ENCODE assay signal across 8 cellular contexts in the genomic region with DNA sequence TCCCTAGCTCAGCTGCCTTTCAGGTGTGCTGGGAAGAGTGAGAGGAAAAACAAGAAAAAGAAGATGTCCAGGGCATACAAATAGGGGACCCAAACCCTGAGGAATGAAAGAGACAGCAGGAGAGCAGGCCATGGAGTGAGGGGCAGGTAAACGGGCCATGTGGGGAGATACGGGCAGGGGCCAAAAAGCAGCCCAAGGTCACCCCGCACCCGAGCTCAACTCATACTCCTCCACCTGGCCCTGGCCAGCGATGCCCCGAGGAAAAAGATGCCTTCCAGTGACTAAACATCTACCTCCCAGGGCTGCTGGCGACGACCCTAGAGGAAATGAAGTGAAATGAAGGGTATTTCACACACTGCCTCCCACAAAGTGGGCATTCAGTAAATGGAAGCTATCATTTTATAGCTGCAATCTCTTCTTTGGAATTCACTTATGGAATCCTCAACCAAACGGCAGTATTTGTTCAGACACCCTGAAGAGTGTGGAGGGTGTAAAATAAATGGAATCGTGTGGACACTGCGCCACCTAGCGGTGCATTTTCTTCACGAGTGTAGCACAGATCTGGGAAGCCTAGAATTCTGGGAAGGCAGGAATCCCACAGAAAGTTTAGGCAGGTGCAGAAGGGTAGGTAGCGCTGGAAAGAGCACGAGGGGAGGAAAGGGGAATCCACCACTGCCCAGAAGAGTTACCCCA. TPM values are rescaled to one million over a fixed set of nuclear protein-coding genes. Genes with fewer than 3 reads are reported as not detected.
DNase-seq lines count a peak whose midpoint lies in the region; ATAC-seq and TF ChIP-seq lines count a peak whose summit lies in the region.

No MANE protein-coding gene starts in this region.

- no peak overlapping the region for H3K27ac ChIP-seq in mesenchymal stem cell (ENCODE audit: low read length, poor library complexity, severe bottlenecking)

- H4K8ac ChIP-seq in mesenchymal stem cell (ENCODE audit: low read length) = no peak overlapping the region

- peaks cover 2% of the 10 kb centered on the region for H3K4me1 ChIP-seq in mesenchymal stem cell (ENCODE audit: control insufficient read depth, insufficient read depth, low read depth, low read length)

- TF ChIP-seq CTCF in AG04449 (IDR thresholded peaks at IDR 0.05; ENCODE audit: insufficient read depth, low read length, missing control alignments) (peak; percentile 68), GM12875 (IDR thresholded peaks at IDR 0.05; ENCODE audit: borderline replicate concordance, insufficient read depth, low read depth, low read length) (peak; percentile 60), endothelial cell (IDR thresholded peaks at IDR 0.05; ENCODE audit: unreplicated experiment) (peak; percentile 88)

- H4K91ac ChIP-seq in mesenchymal stem cell (ENCODE audit: low read length) = no peak overlapping the region

- POLR2A ChIA-PET in AG04449 (lab: Yijun Ruan, JAX) = no interaction called here
- POLR2A ChIA-PET in activated CD4-positive, alpha-beta memory T cell treated with anti-CD3 and anti-CD28 coated beads for 36 hours (lab: Charles Lee) = interaction anchor here (2.2 kb wide), 1 partner anchor 15 kb away, joined by 9 read pairs; the partner anchor contains the start of gene ELAC2

- H3K23ac ChIP-seq in mesenchymal stem cell (ENCODE audit: low read length in 2 of 2) = no peak overlapping the region

- H3K27ac Mint-ChIP-seq in activated CD4-positive, alpha-beta memory T cell treated with anti-CD3 and anti-CD28 coated beads for 36 hours = no peak overlapping the region
- H3K27ac Mint-ChIP-seq in endothelial cell (ENCODE audit: unreplicated experiment) = no peak overlapping the region

- H3K27me3 ChIP-seq in mesenchymal stem cell (ENCODE audit: control insufficient read depth in 1 of 2, insufficient read depth in 1 of 2, low read length in 2 of 2) = no peaks in the 10 kb centered on the region

- H3K4me1 Mint-ChIP-seq in activated CD4-positive, alpha-beta memory T cell treated with anti-CD3 and anti-CD28 coated beads for 36 hours (ENCODE audit: low read depth) = peaks cover 2% of the 10 kb centered on the region
- H3K4me1 Mint-ChIP-seq in endothelial cell (ENCODE audit: unreplicated experiment) = no peaks in the 10 kb centered on the region

- H3K14ac ChIP-seq in mesenchymal stem cell (ENCODE audit: low read length in 2 of 2) = no peak overlapping the region

- H3K18ac ChIP-seq in mesenchymal stem cell (ENCODE audit: low read depth in 1 of 2, low read length in 2 of 2) = no peak overlapping the region

- no peak overlapping the region for H3K4ac ChIP-seq in mesenchymal stem cell (ENCODE audit: low read depth in 1 of 2, low read length in 2 of 2)

- DNase-seq in AG04449 (ENCODE audit: low read depth, low spot score) (peak; percentile 40), NCI-H1694 treated with DMSO at 0.1 percent for 48 hours (lab: John Stamatoyannopoulos, UW) (peak; percentile 75), endothelial cell (ENCODE audit: low spot score) (peak; percentile 75), mesenchymal stem cell (peak; percentile 70)
- peak; percentile 57 for DNase-seq in activated CD4-positive, alpha-beta memory T cell treated with anti-CD3 and anti-CD28 coated beads for 36 hours
- DNase-seq in stimulated activated naive CD4-positive, alpha-beta T cell treated with Interleukin-2 at 50 U/mL for 16 hours (lab: John Stamatoyannopoulos, UW) = peak; percentile 28

- no peaks in the 10 kb centered on the region for H3K9me3 Mint-ChIP-seq in activated CD4-positive, alpha-beta memory T cell treated with anti-CD3 and anti-CD28 coated beads for 36 hours
- H3K9me3 Mint-ChIP-seq in endothelial cell (ENCODE audit: unreplicated experiment) = no peaks in the 10 kb centered on the region

- H2BK5ac ChIP-seq in mesenchymal stem cell (ENCODE audit: low read depth, low read length, poor library complexity, severe bottlenecking) = no peak overlapping the region

- intact Hi-C loops in activated CD4-positive, alpha-beta memory T cell treated with anti-CD3 and anti-CD28 coated beads for 36 hours (cut with micrococcal nuclease) = loop anchor here (5.0 kb wide), 1 partner anchor 746 kb away; no protein-coding TSS in a partner anchor

- H3K4me3 Mint-ChIP-seq in activated CD4-positive, alpha-beta memory T cell treated with anti-CD3 and anti-CD28 coated beads for 36 hours = no peak overlapping the region
- no peak overlapping the region for H3K4me3 Mint-ChIP-seq in endothelial cell (ENCODE audit: unreplicated experiment)

- 40% methylated on average over 12 of the region's 15 CpGs for WGBS in mesenchymal stem cell

- H2BK12ac ChIP-seq in mesenchymal stem cell (ENCODE audit: low read length in 2 of 2) = no peak overlapping the region

- H3K4me3 ChIP-seq in AG04449 (ENCODE audit: low read depth, low read length) (no peak overlapping the region), GM12875 (ENCODE audit: low read depth, low read length) (no peak overlapping the region), mesenchymal stem cell (ENCODE audit: insufficient read depth in 1 of 2, low read depth in 1 of 2, low read length in 2 of 2) (no peak overlapping the region)

- peaks cover 74 to 88% of the 10 kb centered on the region in 2 experiments for H3K36me3 ChIP-seq in mesenchymal stem cell (ENCODE audit: control insufficient read depth in 1 of 2, insufficient read depth in 2 of 2, low read depth in 1 of 2, low read length in 2 of 2)

- H3K36me3 Mint-ChIP-seq in activated CD4-positive, alpha-beta memory T cell treated with anti-CD3 and anti-CD28 coated beads for 36 hours = peaks cover 30% of the 10 kb centered on the region
- peaks cover 10% of the 10 kb centered on the region for H3K36me3 Mint-ChIP-seq in endothelial cell (ENCODE audit: low read depth, unreplicated experiment)

- no peak overlapping the region for H3K9ac ChIP-seq in mesenchymal stem cell (ENCODE audit: low read length)

- H2AFZ ChIP-seq in mesenchymal stem cell (ENCODE audit: low read depth, low read length) = no peak overlapping the region

- no peak for ATAC-seq in HG03565 (IDR thresholded peaks at IDR 0.05; ENCODE audit: unreplicated experiment)

- H3K27me3 Mint-ChIP-seq in activated CD4-positive, alpha-beta memory T cell treated with anti-CD3 and anti-CD28 coated beads for 36 hours = no peaks in the 10 kb centered on the region
- H3K27me3 Mint-ChIP-seq in endothelial cell (ENCODE audit: unreplicated experiment) = no peaks in the 10 kb centered on the region

- CTCF ChIA-PET in AG04449 (lab: Yijun Ruan, JAX) = interaction anchor here (0.7 to 6.4 kb wide), 36 partner anchors 12 to 831 kb away, joined by 3 to 86 read pairs (median 4); partner anchors contain the start of gene ELAC2
- CTCF ChIA-PET in activated CD4-positive, alpha-beta memory T cell treated with anti-CD3 and anti-CD28 coated beads for 36 hours (lab: Charles Lee) = interaction anchor here (1.1 to 5.2 kb wide), 7 partner anchors 11 to 822 kb away, joined by 3 to 38 read pairs (median 8); partner anchors contain the start of gene ELAC2

- no peak overlapping the region for H2BK120ac ChIP-seq in mesenchymal stem cell (ENCODE audit: low read depth, low read length)

- peaks cover 35% of the 10 kb centered on the region for H3K79me1 ChIP-seq in mesenchymal stem cell (replicated peaks; ENCODE audit: low read length, poor library complexity, severe bottlenecking)

- no peaks in the 10 kb centered on the region for H3K9me3 ChIP-seq in mesenchymal stem cell (ENCODE audit: control insufficient read depth, low read length)

- no peak overlapping the region for H2BK15ac ChIP-seq in mesenchymal stem cell (ENCODE audit: low read depth, poor library complexity, severe bottlenecking)

- H3K4me2 ChIP-seq in mesenchymal stem cell (ENCODE audit: low read length, poor library complexity, severe bottlenecking) = no peak overlapping the region

- H2AK5ac ChIP-seq in mesenchymal stem cell (ENCODE audit: low read length, severe bottlenecking) = no peak overlapping the region

RNA-seq across cellular contexts. Expression of gene ELAC2, which starts 14.9 kb away (rescaled TPM):
- 10 to 100 TPM; 63.1 to 64.2 TPM for total RNA-seq in activated CD4-positive, alpha-beta memory T cell treated with anti-CD3 and anti-CD28 coated beads for 36 hours
- 73.7 TPM for total RNA-seq in endothelial cell (ENCODE audit: unreplicated experiment)
- 35.5 TPM for polyA plus RNA-seq in mesenchymal stem cell (2013, experiment 1 of 2)
- polyA plus RNA-seq in mesenchymal stem cell (2013, experiment 2 of 2) = 37.2 TPM
